Comparison of ENCODE assay signal across 29 cellular contexts in the genomic region with DNA sequence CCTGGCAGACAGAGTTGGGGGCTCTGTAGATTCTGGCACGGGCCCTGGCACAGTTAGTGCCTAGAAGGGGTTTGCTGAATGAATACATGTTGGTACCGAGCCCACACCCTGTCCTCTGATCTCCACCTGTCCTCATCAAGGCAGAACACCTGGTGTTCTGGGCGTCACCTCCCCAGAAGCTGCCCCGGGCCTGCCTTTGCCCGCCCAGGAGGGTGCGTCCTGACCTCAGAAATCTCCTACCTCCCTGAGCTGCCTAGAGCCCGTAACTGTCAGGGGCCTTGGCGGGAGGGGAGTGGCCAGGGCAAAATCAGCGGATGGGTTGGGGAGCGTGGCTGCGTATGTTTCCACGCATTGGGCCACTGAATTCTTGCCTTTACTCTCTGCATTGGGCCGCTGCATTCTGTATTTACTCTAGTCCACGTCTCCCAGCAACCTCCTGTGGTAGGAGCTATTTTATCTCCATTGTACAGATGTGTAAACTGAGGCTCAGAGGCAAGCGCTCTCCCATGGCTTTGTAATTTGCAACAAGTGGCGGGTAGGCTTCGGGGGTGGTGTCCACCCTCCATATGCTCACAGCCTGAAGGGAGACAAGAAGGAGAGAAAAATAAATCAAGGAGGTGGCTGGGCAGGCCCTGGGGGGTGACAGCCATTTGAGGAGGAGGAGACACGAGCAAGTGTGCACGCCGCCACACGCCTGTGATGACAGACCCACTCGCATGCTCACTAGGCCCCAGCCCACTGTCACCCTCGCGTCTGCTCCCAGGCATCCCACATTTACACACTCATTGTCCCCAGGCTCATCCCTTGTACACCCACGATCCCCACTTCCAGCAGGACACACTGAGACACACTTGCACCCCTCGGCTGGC.
"Had no signal": no experiment of that assay in that cellular context is flagged by ENCODE, and none has a peak within 500 bp of the region (broad histone marks: within the 10 kb centered on the region; RNA-seq: fewer than 3 reads in every experiment).

No MANE protein-coding gene starts in this region.

- H3K9ac ChIP-seq: parathyroid adenoma had no signal

- H3K4me2 ChIP-seq: smooth muscle cell had no signal

- H3K9me3 ChIP-seq: esophagus muscularis mucosa, left lung, psoas muscle, sigmoid colon, testis had no signal

- DNase-seq: activated CD4-positive, alpha-beta memory T cell treated with anti-CD3 and anti-CD28 coated beads, Interleukin-2, amount 10 ng/mL, durations not matched to agents 7 days and 5 days; activated CD4-positive, alpha-beta T cell treated with anti-CD3 and anti-CD28 coated beads, Interleukin-2, amount 10 ng/mL, durations not matched to agents 7 days and 5 days; activated CD8-positive, alpha-beta memory T cell treated with anti-CD3 and anti-CD28 coated beads, Interleukin-2, amount 50 U/mL, for 48 hours; activated naive CD8-positive, alpha-beta T cell treated with anti-CD3 and anti-CD28 coated beads, Interleukin-2, amount 50 U/mL, for 24 hours; activated T-cell treated with anti-CD3 and anti-CD28 coated beads, Interleukin-2, amount 50 U/mL, for 4 hours; dorsolateral prefrontal cortex; effector memory CD4-positive, alpha-beta T cell; kidney glomerular epithelial cell; left lung; naive B cell; nephron progenitor cell; nucleus accumbens; sigmoid colon; stimulated activated CD4-positive, alpha-beta T cell treated with anti-CD3 and anti-CD28 coated beads, Interleukin-1b, Interleukin-23, amount 100 ng/mL, for 48 hours; stimulated activated naive CD4-positive, alpha-beta T cell treated with Interleukin-2 at 50 U/mL for 16 hours; T-helper 17 cell; T1000; testis; trophoblast cell; WERI-Rb-1 had no signal

- H3K79me2 ChIP-seq: parathyroid adenoma had no signal

- ATAC-seq: activated CD4-positive, CD25-positive, alpha-beta regulatory T cell treated with anti-CD3 and anti-CD28 coated beads, Interleukin-2, amount 50 U/mL, for 24 hours; activated naive CD8-positive, alpha-beta T cell treated with anti-CD3 and anti-CD28 coated beads, Interleukin-2, amount 50 U/mL, for 24 hours; activated T-cell treated with anti-CD3 and anti-CD28 coated beads, Interleukin-2, amount 50 U/mL, for 4 hours; activated T-helper 17 cell treated with anti-CD3 and anti-CD28 coated beads, Interleukin-2, amount 50 U/mL, for 72 hours; psoas muscle; T-helper 17 cell had no signal

- FAIRE-seq: frontal cortex, urothelium cell line had no signal

- H3K27ac ChIP-seq: coronary artery, dorsolateral prefrontal cortex, esophagus muscularis mucosa, left lung, parathyroid adenoma, psoas muscle, sigmoid colon, testis, WERI-Rb-1 had no signal

- H3K4me3 ChIP-seq: coronary artery, dorsolateral prefrontal cortex, esophagus muscularis mucosa, left lung, psoas muscle, sigmoid colon, smooth muscle cell, testis had no signal

- H2AFZ ChIP-seq: parathyroid adenoma had no signal

- H3K36me3 ChIP-seq: esophagus muscularis mucosa, left lung, sigmoid colon, WERI-Rb-1 had no signal

- H3K27me3 ChIP-seq: testis had no signal

- H3K4me1 ChIP-seq: esophagus muscularis mucosa, left lung, parathyroid adenoma, psoas muscle, sigmoid colon, testis had no signal
